11 cellular contexts compared by ENCODE assay signal in the genomic region with DNA sequence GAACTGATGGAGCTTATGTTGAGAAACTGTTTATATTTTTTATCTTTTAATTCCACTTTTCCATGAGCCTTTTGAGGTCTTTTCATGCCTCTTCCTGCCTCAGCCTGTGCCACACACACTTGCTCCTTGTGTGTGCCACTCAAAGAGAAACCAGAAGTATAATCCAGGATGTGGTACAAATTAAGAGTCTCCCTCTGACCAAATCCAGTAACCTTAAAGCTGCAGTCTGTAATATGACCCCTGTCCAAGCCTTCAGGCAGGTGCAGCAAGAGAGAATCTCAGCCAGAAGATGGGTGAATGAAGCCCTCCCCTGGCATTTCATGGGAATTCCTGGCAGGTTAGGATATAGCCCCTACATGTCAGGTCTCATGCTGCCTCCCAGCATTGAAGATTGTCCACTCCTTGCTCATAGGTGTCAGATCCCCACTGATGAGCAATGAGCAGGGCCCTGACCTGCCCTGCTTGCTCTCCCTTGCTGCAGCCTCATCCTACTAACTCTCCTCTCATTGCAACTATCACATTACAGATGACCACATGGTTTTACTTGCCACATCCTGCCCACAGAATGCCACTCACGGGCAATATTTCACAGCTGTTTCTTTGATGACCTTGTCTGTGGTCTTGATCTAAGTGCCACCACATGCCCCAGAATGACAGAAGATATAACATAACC.
DNase-seq lines count a peak whose midpoint lies in the region; ATAC-seq and TF ChIP-seq lines count a peak whose summit lies in the region.
"Had no signal": no experiment of that assay in that cellular context is flagged by ENCODE, and none has a peak within 500 bp of the region (broad histone marks: within the 10 kb centered on the region; RNA-seq: fewer than 3 reads in every experiment).

No MANE protein-coding gene starts in this region.

- H3K4me1 ChIP-seq in MM.1S (ENCODE audit: low read length) (peaks cover 54% of the 10 kb centered on the region), GM23338 (ENCODE audit: insufficient read depth) (peaks cover 4% of the 10 kb centered on the region)

- H3K36me3 ChIP-seq in MM.1S (replicated peaks; ENCODE audit: insufficient read depth, low read length) (no peaks in the 10 kb centered on the region), GM23338 (ENCODE audit: insufficient read depth) (no peaks in the 10 kb centered on the region; the same call in 1 of the 2 replicates)
- H3K36me3 ChIP-seq: brain microvascular endothelial cell had no signal

- H3K27ac ChIP-seq in MM.1S (ENCODE audit: low read length), result peak overlapping the region; percentile 88
- no peak overlapping the region for H3K27ac ChIP-seq in GM23338 (ENCODE audit: low read depth)
- H3K27ac ChIP-seq: brain microvascular endothelial cell had no signal

- peak overlapping the region; percentile 41; the same call in 1 of the 2 replicates for H3K9ac ChIP-seq in MM.1S (ENCODE audit: low read length)

- H3K9me3 Mint-ChIP-seq in GM23338, result peaks cover 18% of the 10 kb centered on the region

- H4K20me1 ChIP-seq in MM.1S (ENCODE audit: insufficient read depth, low read length) (no peaks in the 10 kb centered on the region), GM23338 (replicated peaks; ENCODE audit: insufficient read depth) (no peaks in the 10 kb centered on the region)

- no peaks in the 10 kb centered on the region for H3K79me2 ChIP-seq in MM.1S (ENCODE audit: low read length)
- H3K79me2 ChIP-seq in GM23338 (replicated peaks; ENCODE audit: insufficient read depth), result no peaks in the 10 kb centered on the region

- DNase-seq in GM03348 (ENCODE audit: low spot score), result peak; percentile 56
- peak; percentile 97 for DNase-seq in MM.1S
- peak; percentile 33 for DNase-seq in fibroblast of peridontal ligament (ENCODE audit: extremely low read depth)
- DNase-seq in SKM-1 treated with dmso at 0.1 percent for 144 hours (lab: John Stamatoyannopoulos, UW; ENCODE audit: unreplicated experiment), result no peak
- DNase-seq in AML-193 (lab: John Stamatoyannopoulos, UW), result no peak
- no peak for DNase-seq in NCI-H1048 (lab: John Stamatoyannopoulos, UW)
- no peak for DNase-seq in GM23338 (ENCODE audit: low spot score)
- DNase-seq: brain microvascular endothelial cell, left cardiac atrium, T-helper 9 cell had no signal

- H3K27me3 ChIP-seq in MM.1S (replicated peaks; ENCODE audit: insufficient read depth, low read length) (no peaks in the 10 kb centered on the region; the same call in 1 of the 2 replicates), GM23338 (ENCODE audit: insufficient read depth) (no peaks in the 10 kb centered on the region)
- H3K27me3 ChIP-seq: brain microvascular endothelial cell had no signal

- peaks cover 36% of the 10 kb centered on the region for H3F3A ChIP-seq in MM.1S (ENCODE audit: insufficient read depth, low read length)
- no peaks in the 10 kb centered on the region for H3F3A ChIP-seq in GM23338 (replicated peaks; ENCODE audit: low read depth)

- peaks cover 18% of the 10 kb centered on the region; the same call in 2 of the 3 replicates for H3K4me1 Mint-ChIP-seq in GM23338

- peaks cover 2% of the 10 kb centered on the region for H3K27me3 Mint-ChIP-seq in GM23338 (ENCODE audit: insufficient read depth, low read depth, poor library complexity)

- H3K9me2 ChIP-seq in MM.1S (replicated peaks; ENCODE audit: insufficient read depth, low read length) (no peaks in the 10 kb centered on the region), GM23338 (ENCODE audit: insufficient read depth) (peaks cover 13% of the 10 kb centered on the region)

- no peak overlapping the region for H3K27ac Mint-ChIP-seq in GM23338

- H3K9me3 ChIP-seq in MM.1S (replicated peaks; ENCODE audit: insufficient read depth, low read length), result no peaks in the 10 kb centered on the region

- H3K4me2 ChIP-seq in MM.1S (ENCODE audit: low read depth, low read length), result peak overlapping the region; percentile 56
- H3K4me2 ChIP-seq in GM23338, result no peak overlapping the region

- no peak overlapping the region for H3K4me3 Mint-ChIP-seq in GM23338

- no peak overlapping the region for H2AFZ ChIP-seq in MM.1S (ENCODE audit: low read length)
- no peak overlapping the region for H2AFZ ChIP-seq in GM23338

- ATAC-seq in GM21786 (IDR thresholded peaks at IDR 0.05; ENCODE audit: unreplicated experiment), result peak; percentile 75
- ATAC-seq in GM23338, result no peak

- H3K36me3 Mint-ChIP-seq in GM23338 (ENCODE audit: low read depth), result peaks cover 11% of the 10 kb centered on the region; the same call in 2 of the 3 replicates

- no peak overlapping the region for H3K4me3 ChIP-seq in MM.1S (ENCODE audit: low read length)
- H3K4me3 ChIP-seq in GM23338, result no peak overlapping the region

- TF ChIP-seq CTCF in MM.1S (IDR thresholded peaks at IDR 0.05; ENCODE audit: low read length) (no peak), GM23338 (conservative IDR thresholded peaks at IDR 0.05; ENCODE audit: low read depth in 2 of 2) (no peak)

TF ChIP-seq in GM23338, 12 proteins besides CTCF, POLR2A, EP300 and RAD21 (continues in another document):
- TF ChIP-seq ZNF114 (CRISPR knock-in tag; IDR thresholded peaks at IDR 0.05), result no peak
- TF ChIP-seq CREB1 (CRISPR knock-in tag; IDR thresholded peaks at IDR 0.05; ENCODE audit: low read depth), result no peak
- TF ChIP-seq, protein P1, sequence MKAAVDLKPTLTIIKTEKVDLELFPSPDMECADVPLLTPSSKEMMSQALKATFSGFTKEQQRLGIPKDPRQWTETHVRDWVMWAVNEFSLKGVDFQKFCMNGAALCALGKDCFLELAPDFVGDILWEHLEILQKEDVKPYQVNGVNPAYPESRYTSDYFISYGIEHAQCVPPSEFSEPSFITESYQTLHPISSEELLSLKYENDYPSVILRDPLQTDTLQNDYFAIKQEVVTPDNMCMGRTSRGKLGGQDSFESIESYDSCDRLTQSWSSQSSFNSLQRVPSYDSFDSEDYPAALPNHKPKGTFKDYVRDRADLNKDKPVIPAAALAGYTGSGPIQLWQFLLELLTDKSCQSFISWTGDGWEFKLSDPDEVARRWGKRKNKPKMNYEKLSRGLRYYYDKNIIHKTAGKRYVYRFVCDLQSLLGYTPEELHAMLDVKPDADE (IDR thresholded peaks at IDR 0.05), result no peak
- TF ChIP-seq ZNF331 (CRISPR knock-in tag; IDR thresholded peaks at IDR 0.05; ENCODE audit: low read depth), result no peak
- no peak for TF ChIP-seq STAT1 (IDR thresholded peaks at IDR 0.05; ENCODE audit: unreplicated experiment)
- TF ChIP-seq JUNB (IDR thresholded peaks at IDR 0.05; ENCODE audit: unreplicated experiment), result no peak
- TF ChIP-seq EZH2 (IDR thresholded peaks at IDR 0.05; ENCODE audit: low read depth, unreplicated experiment), result no peak
- no peak for TF ChIP-seq ZNF462 (CRISPR knock-in tag; IDR thresholded peaks at IDR 0.05)

Comparison
In these comparisons a context has a peak if more than half of its experiments do, and no peak if none do; other contexts are left out.
1. DNase-seq: peak in GM03348 (single experiment), MM.1S (single experiment) and fibroblast of peridontal ligament (single experiment); none in SKM-1 treated with dmso at 0.1 percent for 144 hours (single experiment), AML-193 (0 of 2), NCI-H1048 (single experiment) and GM23338 (single experiment).